Comparison of ENCODE assay signal across 12 cellular contexts in the genomic region with DNA sequence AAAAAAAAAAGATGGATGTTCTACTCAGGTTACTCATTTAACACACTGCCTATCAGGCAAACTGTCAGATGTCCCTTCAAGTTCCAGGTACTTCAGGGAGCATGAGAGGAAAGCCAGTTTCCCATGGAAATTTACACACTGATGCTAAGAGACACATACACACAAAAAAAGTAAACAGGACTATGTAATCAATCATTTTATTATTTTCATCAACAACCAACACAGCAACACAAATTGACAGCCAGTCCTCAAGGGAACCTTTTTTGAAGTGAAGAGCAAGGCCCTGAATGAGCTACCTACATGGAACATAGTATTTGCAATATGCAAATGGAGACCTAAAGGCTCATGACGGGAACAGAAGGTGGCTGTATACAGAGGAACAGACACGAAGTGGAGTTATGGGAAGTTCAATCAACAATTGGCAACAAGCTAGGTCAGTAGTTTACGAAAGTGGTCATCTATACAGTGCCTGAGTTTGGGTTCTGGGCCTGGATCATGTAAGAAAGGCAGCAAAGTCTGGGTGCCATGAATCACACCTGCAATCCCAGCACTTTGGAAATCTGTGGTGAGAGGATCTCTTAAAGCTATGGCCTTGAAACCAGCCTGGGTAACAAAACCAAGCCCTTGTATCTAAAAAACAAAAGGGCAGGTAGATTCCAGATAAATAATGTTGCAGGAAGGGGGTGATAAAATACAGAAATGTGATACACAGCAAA. TPM values are rescaled to one million over a fixed set of nuclear protein-coding genes. Genes with fewer than 3 reads are reported as not detected.
A peak's percentile ranks its signal among the peaks of the same experiment; 100 is the strongest.
DNase-seq lines count a peak whose midpoint lies in the region; ATAC-seq, FAIRE-seq and TF ChIP-seq lines count a peak whose summit lies in the region.
"Had no signal": no experiment of that assay in that cellular context is flagged by ENCODE, and none has a peak within 500 bp of the region (broad histone marks: within the 10 kb centered on the region; RNA-seq: fewer than 3 reads in every experiment).

No MANE protein-coding gene starts in this region.

- peaks cover 69% of the 10 kb centered on the region for H3F3A ChIP-seq in SU-DHL-6 (ENCODE audit: insufficient read depth)

- H3K27me3 Mint-ChIP-seq in CD8-positive, alpha-beta memory T cell: peaks cover 0 to 6% of the 10 kb centered on the region in 2 donors
- H3K27me3 Mint-ChIP-seq in effector memory CD8-positive, alpha-beta T cell: no peaks in the 10 kb centered on the region

- H3K9me3 Mint-ChIP-seq in CD8-positive, alpha-beta memory T cell: peaks cover 0 to 5% (median 0%) of the 10 kb centered on the region in 5 donors
- H3K9me3 Mint-ChIP-seq in effector memory CD8-positive, alpha-beta T cell: no peaks in the 10 kb centered on the region

- peaks cover 46 to 67% (median 49%) of the 10 kb centered on the region in 3 donors for H3K4me1 Mint-ChIP-seq in CD8-positive, alpha-beta memory T cell
- H3K4me1 Mint-ChIP-seq in effector memory CD8-positive, alpha-beta T cell (ENCODE audit: low read depth in 2 of 2): peaks cover 40 to 41% of the 10 kb centered on the region in 2 donors

- no peaks in the 10 kb centered on the region for H3K9me3 ChIP-seq in CD8-positive, alpha-beta memory T cell (ENCODE audit: low read length)
- H3K9me3 ChIP-seq in SU-DHL-6 (ENCODE audit: insufficient read depth, low read length): no peaks in the 10 kb centered on the region

- H3K4me3 Mint-ChIP-seq in CD8-positive, alpha-beta memory T cell: peak overlapping the region in 5 of 7 donors; percentile 2 to 89 (median 19)
- H3K4me3 Mint-ChIP-seq in effector memory CD8-positive, alpha-beta T cell: no peak overlapping the region

- H4K20me1 ChIP-seq in SU-DHL-6 (ENCODE audit: low read depth, low read length): peaks cover 23% of the 10 kb centered on the region

- H3K27ac ChIP-seq in CD8-positive, alpha-beta memory T cell (ENCODE audit: low read depth, low read length): no peak overlapping the region
- peak overlapping the region; percentile 20; the same call in 1 of the 2 replicates for H3K27ac ChIP-seq in SU-DHL-6 (ENCODE audit: low read depth, low read length)
- H3K27ac ChIP-seq: parathyroid adenoma had no signal

- no peak overlapping the region for H3K4me3 ChIP-seq in CD8-positive, alpha-beta memory T cell (ENCODE audit: low read length)
- H3K4me3 ChIP-seq in SU-DHL-6 (ENCODE audit: insufficient read depth, low read length, poor library complexity, severe bottlenecking): no peak overlapping the region

- H3K4me2 ChIP-seq in SU-DHL-6 (ENCODE audit: low read depth, low read length, poor library complexity, severe bottlenecking): peak overlapping the region; percentile 93

- no peak overlapping the region for H3K9ac ChIP-seq in SU-DHL-6 (ENCODE audit: low read length)
- H3K9ac ChIP-seq: parathyroid adenoma had no signal

- H3K36me3 ChIP-seq in CD8-positive, alpha-beta memory T cell (ENCODE audit: insufficient read depth, low read length): peaks cover 35% of the 10 kb centered on the region
- peaks cover 39% of the 10 kb centered on the region for H3K36me3 ChIP-seq in SU-DHL-6 (ENCODE audit: low read length)

- ATAC-seq in GM19455 (IDR thresholded peaks at IDR 0.05; ENCODE audit: unreplicated experiment) (no peak), HG03378 (IDR thresholded peaks at IDR 0.05; ENCODE audit: unreplicated experiment) (no peak)
- no peak for ATAC-seq in effector memory CD8-positive, alpha-beta T cell (replicated peaks)

- H3K27me3 ChIP-seq in CD8-positive, alpha-beta memory T cell (ENCODE audit: insufficient read depth, low read length, poor library complexity, severe bottlenecking): no peaks in the 10 kb centered on the region
- H3K27me3 ChIP-seq in SU-DHL-6 (ENCODE audit: low read length): no peaks in the 10 kb centered on the region

- DNase-seq in CD8-positive, alpha-beta memory T cell: no peak
- no peak for DNase-seq in GM19239 (ENCODE audit: insufficient read length, low spot score)
- DNase-seq in left kidney (ENCODE audit: low read depth, low spot score): peak; percentile 24
- no peak for DNase-seq in SKM-1 (lab: John Stamatoyannopoulos, UW; ENCODE audit: unreplicated experiment)
- no peak for DNase-seq in effector memory CD8-positive, alpha-beta T cell
- DNase-seq: cerebellar nuclear complex, hippocampal formation had no signal

- no peaks in the 10 kb centered on the region for H3K9me2 ChIP-seq in SU-DHL-6 (replicated peaks; ENCODE audit: insufficient read depth, low read length)

- H3K27ac Mint-ChIP-seq in CD8-positive, alpha-beta memory T cell: peak overlapping the region; percentile 58 to 92 (median 86)
- H3K27ac Mint-ChIP-seq in effector memory CD8-positive, alpha-beta T cell: peak overlapping the region in 1 of 2 donors; percentile 75

- H2AFZ ChIP-seq in SU-DHL-6 (ENCODE audit: low read depth, low read length, severe bottlenecking): no peak overlapping the region
- H2AFZ ChIP-seq: parathyroid adenoma had no signal

- TF ChIP-seq CTCF in SU-DHL-6 (IDR thresholded peaks at IDR 0.05; ENCODE audit: insufficient read depth, low read length, poor library complexity, severe bottlenecking): no peak

- H3K4me1 ChIP-seq in CD8-positive, alpha-beta memory T cell (ENCODE audit: insufficient read depth, low read length): peaks cover 47% of the 10 kb centered on the region
- H3K4me1 ChIP-seq: parathyroid adenoma had no signal

- peaks cover 34% of the 10 kb centered on the region for H3K79me2 ChIP-seq in SU-DHL-6 (ENCODE audit: insufficient read depth, low read length)

- peaks cover 6 to 52% (median 24%) of the 10 kb centered on the region in 3 donors for H3K36me3 Mint-ChIP-seq in CD8-positive, alpha-beta memory T cell
- H3K36me3 Mint-ChIP-seq in effector memory CD8-positive, alpha-beta T cell (ENCODE audit: insufficient read depth): peaks cover 59% of the 10 kb centered on the region

- CTCF ChIA-PET in CD8-positive, alpha-beta memory T cell (lab: Charles Lee): no interaction called here

- POLR2A ChIA-PET in CD8-positive, alpha-beta memory T cell (lab: Charles Lee): interaction anchor here (0.9 to 8.5 kb wide), 4 partner anchors 11 to 299 kb away, joined by 3 to 215 read pairs (median 5); partner anchors contain the start of genes WDR74 and ZBTB3

- peak; percentile 11 for FAIRE-seq in GM19239 (lab: Jason Lieb, UNC)

RNA-seq across cellular contexts. Expression of gene WDR74, which starts 12.6 kb away (rescaled TPM):
- 100 to 1,000 TPM; 124 to 131 TPM for total RNA-seq in CD8-positive, alpha-beta memory T cell
- polyA plus RNA-seq in CD8-positive, alpha-beta memory T cell: 42.4 TPM

RNA-seq across cellular contexts. Expression of gene TEX54, which starts 19.3 kb away (rescaled TPM):
- total RNA-seq in CD8-positive, alpha-beta memory T cell: under 1 TPM in 1 of 2 experiments, not detected in 1; 0.50 TPM
- polyA plus RNA-seq in CD8-positive, alpha-beta memory T cell: 0.66 TPM
- total RNA-seq: NCI-H460 had no signal

RNA-seq across cellular contexts. Expression of gene STX5, which starts 20.1 kb away (rescaled TPM):
- total RNA-seq in CD8-positive, alpha-beta memory T cell: 10 to 100 TPM; 34.7 to 35.3 TPM
- 37.2 TPM for polyA plus RNA-seq in CD8-positive, alpha-beta memory T cell

RNA-seq across cellular contexts. Expression of gene SLC3A2, which starts 28.7 kb away (rescaled TPM):
- 100 to 1,000 TPM; 426 to 430 TPM for total RNA-seq in CD8-positive, alpha-beta memory T cell
- polyA plus RNA-seq in CD8-positive, alpha-beta memory T cell: 180 TPM

RNA-seq across cellular contexts. Expression of gene NXF1, which starts 46.7 kb away (rescaled TPM):
- total RNA-seq in CD8-positive, alpha-beta memory T cell: 100 to 1,000 TPM; 112 to 126 TPM
- 81.2 TPM for polyA plus RNA-seq in CD8-positive, alpha-beta memory T cell

Comparison
In these comparisons a context has a peak if more than half of its experiments do, and no peak if none do; other contexts are left out.
1. H3K4me3 Mint-ChIP-seq: peak in CD8-positive, alpha-beta memory T cell (5 of 7); none in effector memory CD8-positive, alpha-beta T cell (0 of 2).